ENCODE assay signal across 19 cellular contexts in genomic region chr14:103514596-103515421, GRCh38. TPM values are rescaled to one million over a fixed set of nuclear protein-coding genes. Genes with fewer than 3 reads are reported as not detected.
DNase-seq lines count a peak whose midpoint lies in the region; ATAC-seq and TF ChIP-seq lines count a peak whose summit lies in the region.
"Had no signal": no experiment of that assay in that cellular context is flagged by ENCODE, and none has a peak within 500 bp of the region (broad histone marks: within the 10 kb centered on the region; RNA-seq: fewer than 3 reads in every experiment).

No MANE protein-coding gene starts in this region.

- CTCF ChIA-PET in naive thymus-derived CD4-positive, alpha-beta T cell (lab: Charles Lee): no interaction called here

- H3K27me3 ChIP-seq in RWPE2 (ENCODE audit: insufficient read depth, poor library complexity, severe bottlenecking) (no peaks in the 10 kb centered on the region), left lung (no peaks in the 10 kb centered on the region), stomach smooth muscle (ENCODE audit: control insufficient read depth in 1 of 2, insufficient read depth in 2 of 2, low read length in 2 of 2) (no peaks in the 10 kb centered on the region)
- no peaks in the 10 kb centered on the region for H3K27me3 ChIP-seq in naive thymus-derived CD4-positive, alpha-beta T cell (ENCODE audit: control insufficient read depth in 2 of 2, insufficient read depth in 2 of 2, low read length in 2 of 2)
- H3K27me3 ChIP-seq: gastrocnemius medialis, tibial nerve had no signal

- POLR2A ChIA-PET in activated naive CD8-positive, alpha-beta T cell treated with anti-CD3 and anti-CD28 coated beads, Interleukin-2, amount 10 ng/mL, durations not matched to agents 7 days and 5 days (lab: Charles Lee): no interaction called here
- POLR2A ChIA-PET in naive thymus-derived CD4-positive, alpha-beta T cell (lab: Charles Lee): interaction anchor here (0.6 kb wide), 1 partner anchor 31 kb away, joined by 3 read pairs; no protein-coding TSS in a partner anchor

- no peak for DNase-seq in activated naive CD8-positive, alpha-beta T cell treated with anti-CD3 and anti-CD28 coated beads, Interleukin-2, amount 10 ng/mL, durations not matched to agents 7 days and 5 days
- no peak for DNase-seq in activated naive CD8-positive, alpha-beta T cell treated with anti-CD3 and anti-CD28 coated beads, Interleukin-2, amount 50 U/mL, for 24 hours
- DNase-seq in RWPE2 (ENCODE audit: low spot score): peak; percentile 60
- DNase-seq in left lung: peak; percentile 18 to 61
- DNase-seq in naive thymus-derived CD4-positive, alpha-beta T cell: no peak
- no peak for DNase-seq in globus pallidus (ENCODE audit: low spot score)
- DNase-seq in stimulated activated CD4-positive, alpha-beta T cell treated with anti-CD3 and anti-CD28 coated beads, Interleukin-4, amount 100 ng/mL, for 24 hours: no peak
- DNase-seq: activated CD4-positive, alpha-beta T cell treated with anti-CD3 and anti-CD28 coated beads, Interleukin-2, amount 10 ng/mL, durations not matched to agents 7 days and 5 days; activated CD8-positive, alpha-beta memory T cell treated with anti-CD3 and anti-CD28 coated beads, Interleukin-2, amount 50 U/mL, for 4 hours; activated naive CD4-positive, alpha-beta T cell treated with anti-CD3 and anti-CD28 coated beads, Interleukin-2, amount 10 ng/mL, durations not matched to agents 7 days and 5 days; CD4-positive, CD25-positive, alpha-beta regulatory T cell; cortex of kidney; erythroblast; NCI-H1436 had no signal

- H3K4me3 Mint-ChIP-seq in activated naive CD8-positive, alpha-beta T cell treated with anti-CD3 and anti-CD28 coated beads, Interleukin-2, amount 10 ng/mL, durations not matched to agents 7 days and 5 days: no peak overlapping the region
- H3K4me3 Mint-ChIP-seq in activated naive CD8-positive, alpha-beta T cell treated with anti-CD3 and anti-CD28 coated beads, Interleukin-2, amount 50 U/mL, for 24 hours: no peak overlapping the region
- no peak overlapping the region for H3K4me3 Mint-ChIP-seq in naive thymus-derived CD4-positive, alpha-beta T cell
- H3K4me3 Mint-ChIP-seq: activated CD4-positive, alpha-beta T cell treated with anti-CD3 and anti-CD28 coated beads, Interleukin-2, amount 10 ng/mL, durations not matched to agents 7 days and 5 days; activated naive CD4-positive, alpha-beta T cell treated with anti-CD3 and anti-CD28 coated beads, Interleukin-2, amount 10 ng/mL, durations not matched to agents 7 days and 5 days; GM23338; stimulated activated memory B cell treated with anti-CD40 and anti-IgM and Interleukin-4, amounts not matched to agents 10 μg/mL and 1 μg/mL and 100 μg/mL, for 72 hours had no signal

- H3K36me3 ChIP-seq in RWPE2 (ENCODE audit: low read depth) (peaks cover 19% of the 10 kb centered on the region), left lung (peaks cover 0 to 23% of the 10 kb centered on the region in 2 donors), stomach smooth muscle (ENCODE audit: control insufficient read depth in 2 of 2, insufficient read depth in 2 of 2, low read length in 2 of 2) (peaks cover 10 to 11% of the 10 kb centered on the region in 2 donors)
- peaks cover 0 to 15% (median 0%) of the 10 kb centered on the region in 3 experiments for H3K36me3 ChIP-seq in naive thymus-derived CD4-positive, alpha-beta T cell (ENCODE audit: control insufficient read depth in 2 of 3, insufficient read depth in 3 of 3, low read length in 3 of 3)

- peaks cover 8% of the 10 kb centered on the region for H3K4me1 Mint-ChIP-seq in activated naive CD8-positive, alpha-beta T cell treated with anti-CD3 and anti-CD28 coated beads, Interleukin-2, amount 10 ng/mL, durations not matched to agents 7 days and 5 days
- peaks cover 5% of the 10 kb centered on the region for H3K4me1 Mint-ChIP-seq in activated naive CD8-positive, alpha-beta T cell treated with anti-CD3 and anti-CD28 coated beads, Interleukin-2, amount 50 U/mL, for 24 hours
- peaks cover 0 to 13% (median 9%) of the 10 kb centered on the region in 7 donors for H3K4me1 Mint-ChIP-seq in naive thymus-derived CD4-positive, alpha-beta T cell

- H3K9me3 ChIP-seq in RWPE2 (ENCODE audit: severe bottlenecking): no peaks in the 10 kb centered on the region
- no peaks in the 10 kb centered on the region for H3K9me3 ChIP-seq in left lung
- H3K9me3 ChIP-seq in stomach smooth muscle (ENCODE audit: control insufficient read depth in 2 of 2, low read length in 2 of 2): no peaks in the 10 kb centered on the region
- H3K9me3 ChIP-seq in naive thymus-derived CD4-positive, alpha-beta T cell (ENCODE audit: control insufficient read depth in 2 of 3, low read length in 3 of 3): no peaks in the 10 kb centered on the region
- H3K9me3 ChIP-seq: gastrocnemius medialis, tibial nerve had no signal

- H3K36me3 Mint-ChIP-seq in activated naive CD8-positive, alpha-beta T cell treated with anti-CD3 and anti-CD28 coated beads, Interleukin-2, amount 10 ng/mL, durations not matched to agents 7 days and 5 days: peaks cover 2% of the 10 kb centered on the region
- peaks cover 5% of the 10 kb centered on the region for H3K36me3 Mint-ChIP-seq in activated naive CD8-positive, alpha-beta T cell treated with anti-CD3 and anti-CD28 coated beads, Interleukin-2, amount 50 U/mL, for 24 hours (ENCODE audit: low read depth)
- peaks cover 0 to 3% (median 0%) of the 10 kb centered on the region in 5 donors for H3K36me3 Mint-ChIP-seq in naive thymus-derived CD4-positive, alpha-beta T cell

- no peaks in the 10 kb centered on the region for H3K27me3 Mint-ChIP-seq in activated naive CD8-positive, alpha-beta T cell treated with anti-CD3 and anti-CD28 coated beads, Interleukin-2, amount 10 ng/mL, durations not matched to agents 7 days and 5 days
- peaks cover 5% of the 10 kb centered on the region for H3K27me3 Mint-ChIP-seq in activated naive CD8-positive, alpha-beta T cell treated with anti-CD3 and anti-CD28 coated beads, Interleukin-2, amount 50 U/mL, for 24 hours
- H3K27me3 Mint-ChIP-seq in naive thymus-derived CD4-positive, alpha-beta T cell: peaks cover 0 to 7% (median 0%) of the 10 kb centered on the region in 5 donors
- H3K27me3 Mint-ChIP-seq: activated CD4-positive, alpha-beta T cell treated with anti-CD3 and anti-CD28 coated beads, Interleukin-2, amount 10 ng/mL, durations not matched to agents 7 days and 5 days had no signal

- no peak overlapping the region for H3K4me3 ChIP-seq in RWPE2 (ENCODE audit: severe bottlenecking)
- no peak overlapping the region for H3K4me3 ChIP-seq in left lung
- no peak overlapping the region for H3K4me3 ChIP-seq in stomach smooth muscle (ENCODE audit: low read length in 2 of 2)
- H3K4me3 ChIP-seq in naive thymus-derived CD4-positive, alpha-beta T cell (ENCODE audit: low read length): no peak overlapping the region
- H3K4me3 ChIP-seq: gastrocnemius medialis, GM23338, tibial nerve had no signal

- H3K9me3 Mint-ChIP-seq in activated naive CD8-positive, alpha-beta T cell treated with anti-CD3 and anti-CD28 coated beads, Interleukin-2, amount 10 ng/mL, durations not matched to agents 7 days and 5 days: no peaks in the 10 kb centered on the region
- H3K9me3 Mint-ChIP-seq in activated naive CD8-positive, alpha-beta T cell treated with anti-CD3 and anti-CD28 coated beads, Interleukin-2, amount 50 U/mL, for 24 hours: no peaks in the 10 kb centered on the region
- no peaks in the 10 kb centered on the region for H3K9me3 Mint-ChIP-seq in naive thymus-derived CD4-positive, alpha-beta T cell
- H3K9me3 Mint-ChIP-seq: activated CD4-positive, alpha-beta T cell treated with anti-CD3 and anti-CD28 coated beads, Interleukin-2, amount 10 ng/mL, durations not matched to agents 7 days and 5 days; activated naive CD4-positive, alpha-beta T cell treated with anti-CD3 and anti-CD28 coated beads, Interleukin-2, amount 10 ng/mL, durations not matched to agents 7 days and 5 days; CD4-positive, CD25-positive, alpha-beta regulatory T cell; GM23338; stimulated activated memory B cell treated with anti-CD40 and anti-IgM and Interleukin-4, amounts not matched to agents 10 μg/mL and 1 μg/mL and 100 μg/mL, for 72 hours had no signal

- H3K4me1 ChIP-seq in RWPE2 (ENCODE audit: insufficient read depth, poor library complexity, severe bottlenecking) (peaks cover 32% of the 10 kb centered on the region), left lung (peaks cover 17 to 36% of the 10 kb centered on the region in 2 donors), stomach smooth muscle (ENCODE audit: control insufficient read depth, insufficient read depth, low read length) (peaks cover 41% of the 10 kb centered on the region)
- peaks cover 7 to 9% of the 10 kb centered on the region in 2 donors for H3K4me1 ChIP-seq in naive thymus-derived CD4-positive, alpha-beta T cell (ENCODE audit: control insufficient read depth in 2 of 2, insufficient read depth in 2 of 2, low read length in 2 of 2)

- TF ChIP-seq CTCF in RWPE2 (IDR thresholded peaks at IDR 0.05; ENCODE audit: poor library complexity, severe bottlenecking) (no peak), left lung (IDR thresholded peaks at IDR 0.05) (no peak)

- no peak overlapping the region for H3K9ac ChIP-seq in stomach smooth muscle (ENCODE audit: low read length in 2 of 2)

- no peak for ATAC-seq in activated naive CD8-positive, alpha-beta T cell treated with anti-CD3 and anti-CD28 coated beads, Interleukin-2, amount 10 ng/mL, durations not matched to agents 7 days and 5 days (ENCODE audit: low read depth)
- no peak for ATAC-seq in activated naive CD8-positive, alpha-beta T cell treated with anti-CD3 and anti-CD28 coated beads, Interleukin-2, amount 50 U/mL, for 24 hours
- ATAC-seq in RWPE2 (ENCODE audit: low read depth) (no peak), left lung (no peak)
- no peak for ATAC-seq in naive thymus-derived CD4-positive, alpha-beta T cell
- ATAC-seq: gastrocnemius medialis; GM23338; stimulated activated memory B cell treated with anti-CD40 and anti-IgM and Interleukin-4, amounts not matched to agents 10 μg/mL and 1 μg/mL and 100 μg/mL, for 72 hours had no signal

- H3K27ac ChIP-seq in RWPE2 (ENCODE audit: poor library complexity, severe bottlenecking) (no peak overlapping the region), left lung (no peak overlapping the region), stomach smooth muscle (ENCODE audit: low read length) (peak overlapping the region; percentile 31)
- H3K27ac ChIP-seq in naive thymus-derived CD4-positive, alpha-beta T cell (ENCODE audit: low read depth, low read length): no peak overlapping the region

- H3K27ac Mint-ChIP-seq in activated naive CD8-positive, alpha-beta T cell treated with anti-CD3 and anti-CD28 coated beads, Interleukin-2, amount 10 ng/mL, durations not matched to agents 7 days and 5 days: peak overlapping the region; percentile 33
- H3K27ac Mint-ChIP-seq in activated naive CD8-positive, alpha-beta T cell treated with anti-CD3 and anti-CD28 coated beads, Interleukin-2, amount 50 U/mL, for 24 hours: no peak overlapping the region
- no peak overlapping the region for H3K27ac Mint-ChIP-seq in naive thymus-derived CD4-positive, alpha-beta T cell
- H3K27ac Mint-ChIP-seq: activated CD4-positive, alpha-beta T cell treated with anti-CD3 and anti-CD28 coated beads, Interleukin-2, amount 10 ng/mL, durations not matched to agents 7 days and 5 days; activated naive CD4-positive, alpha-beta T cell treated with anti-CD3 and anti-CD28 coated beads, Interleukin-2, amount 10 ng/mL, durations not matched to agents 7 days and 5 days; CD4-positive, CD25-positive, alpha-beta regulatory T cell; GM23338; stimulated activated memory B cell treated with anti-CD40 and anti-IgM and Interleukin-4, amounts not matched to agents 10 μg/mL and 1 μg/mL and 100 μg/mL, for 72 hours had no signal

- intact Hi-C loops in left lung (cut with DNase I): no loop called here
- intact Hi-C loops in naive thymus-derived CD4-positive, alpha-beta T cell (cut with micrococcal nuclease): no loop called here

RNA-seq across cellular contexts. Expression of gene CKB, which starts 7.8 kb away (rescaled TPM):
- 1 to 10 TPM; 4.3 to 4.4 TPM for total RNA-seq in activated naive CD8-positive, alpha-beta T cell treated with anti-CD3 and anti-CD28 coated beads, Interleukin-2, amount 10 ng/mL, durations not matched to agents 7 days and 5 days
- total RNA-seq in left lung: 100 to 1,000 TPM; 129 to 272 TPM
- total RNA-seq in naive thymus-derived CD4-positive, alpha-beta T cell: 10 to 100 TPM in 1 of 5 experiments, 1 to 10 TPM in 4; 1.4 to 19.8 (median 2.5) TPM
- polyA plus RNA-seq in naive thymus-derived CD4-positive, alpha-beta T cell: under 1 TPM in 1 of 2 donors, not detected in 1; 0.40 TPM

RNA-seq across cellular contexts. Expression of gene TRMT61A, which starts 14.2 kb away (rescaled TPM):
- total RNA-seq in activated naive CD8-positive, alpha-beta T cell treated with anti-CD3 and anti-CD28 coated beads, Interleukin-2, amount 10 ng/mL, durations not matched to agents 7 days and 5 days: 1 to 10 TPM; 7.8 to 9.2 TPM
- 10 to 100 TPM in 1 of 2 donors, 1 to 10 TPM in 1; 8.6 to 12.6 TPM for total RNA-seq in left lung
- 10 to 100 TPM in 4 of 5 experiments, 1 to 10 TPM in 1; 9.8 to 15.1 (median 14.1) TPM for total RNA-seq in naive thymus-derived CD4-positive, alpha-beta T cell
- 10 to 100 TPM in 1 of 2 donors, 1 to 10 TPM in 1; 6.3 to 12.2 TPM for polyA plus RNA-seq in naive thymus-derived CD4-positive, alpha-beta T cell

RNA-seq across cellular contexts. Expression of gene BAG5, which starts 47.6 kb away (rescaled TPM):
- total RNA-seq in activated naive CD8-positive, alpha-beta T cell treated with anti-CD3 and anti-CD28 coated beads, Interleukin-2, amount 10 ng/mL, durations not matched to agents 7 days and 5 days: 10 to 100 TPM; 31.7 to 32.3 TPM
- total RNA-seq in left lung: 10 to 100 TPM; 22.7 to 26.3 TPM
- 10 to 100 TPM; 29.9 to 38.9 (median 36.4) TPM for total RNA-seq in naive thymus-derived CD4-positive, alpha-beta T cell
- 10 to 100 TPM; 46.2 to 51.7 TPM for polyA plus RNA-seq in naive thymus-derived CD4-positive, alpha-beta T cell

RNA-seq across cellular contexts. Expression of gene COA8, which starts 48.0 kb away (rescaled TPM):
- total RNA-seq in activated naive CD8-positive, alpha-beta T cell treated with anti-CD3 and anti-CD28 coated beads, Interleukin-2, amount 10 ng/mL, durations not matched to agents 7 days and 5 days: 10 to 100 TPM; 26.7 to 29.5 TPM
- total RNA-seq in left lung: 10 to 100 TPM; 35.1 to 35.6 TPM
- total RNA-seq in naive thymus-derived CD4-positive, alpha-beta T cell: 10 to 100 TPM; 13.6 to 26.3 (median 24.1) TPM
- polyA plus RNA-seq in naive thymus-derived CD4-positive, alpha-beta T cell: 10 to 100 TPM; 36.7 to 51.3 TPM

Comparison
In these comparisons a context has a peak if more than half of its experiments do, and no peak if none do; other contexts are left out.
1. DNase-seq: peak in RWPE2 (single experiment) and left lung (2 of 2); none in activated naive CD8-positive, alpha-beta T cell treated with anti-CD3 and anti-CD28 coated beads, Interleukin-2, amount 10 ng/mL, durations not matched to agents 7 days and 5 days (single experiment), activated naive CD8-positive, alpha-beta T cell treated with anti-CD3 and anti-CD28 coated beads, Interleukin-2, amount 50 U/mL, for 24 hours (single experiment), naive thymus-derived CD4-positive, alpha-beta T cell (0 of 9), globus pallidus (single experiment) and stimulated activated CD4-positive, alpha-beta T cell treated with anti-CD3 and anti-CD28 coated beads, Interleukin-4, amount 100 ng/mL, for 24 hours (single experiment).
2. RNA of gene CKB, which starts 7.8 kb away (total RNA-seq): 129 to 272 TPM in left lung; 4.3 to 4.4 TPM in activated naive CD8-positive, alpha-beta T cell treated with anti-CD3 and anti-CD28 coated beads, Interleukin-2, amount 10 ng/mL, durations not matched to agents 7 days and 5 days and 1.4 to 19.8 TPM in naive thymus-derived CD4-positive, alpha-beta T cell; every median in the first group is over 4 times any median in the second.